ENCODE assay signal across 17 cellular contexts in genomic region chr1:22815043-22815365, GRCh38.
"Had no signal": no experiment of that assay in that cellular context is flagged by ENCODE, and none has a peak within 500 bp of the region (broad histone marks: within the 10 kb centered on the region; RNA-seq: fewer than 3 reads in every experiment).

No MANE protein-coding gene starts in this region.

- H3K27me3 Mint-ChIP-seq: activated CD4-positive, alpha-beta memory T cell treated with anti-CD3 and anti-CD28 coated beads, Interleukin-2, amount 10 ng/mL, durations not matched to agents 7 days and 5 days had no signal

- H3K9me2 ChIP-seq: SK-N-SH had no signal

- H3K27ac ChIP-seq: gastrocnemius medialis, left ventricle myocardium inferior, spleen, upper lobe of right lung had no signal

- H3K4me3 Mint-ChIP-seq: activated B cell treated with CpG ODN at 0.5 μM for 24 hours; activated CD4-positive, alpha-beta memory T cell treated with anti-CD3 and anti-CD28 coated beads, Interleukin-2, amount 10 ng/mL, durations not matched to agents 7 days and 5 days; activated T-cell treated with anti-CD3 and anti-CD28 coated beads, Interleukin-2, amount 50 U/mL, for 24 hours; central memory CD8-positive, alpha-beta T cell; stimulated activated naive B cell treated with anti-CD40 and anti-IgM and Interleukin-4, amounts not matched to agents 10 μg/mL and 1 μg/mL and 100 μg/mL, for 72 hours; T-helper 2 cell treated with Interferon-gamma antibody and Interleukin-4, amounts not matched to agents 5 μg/mL and 100 μg/mL, for 36 hours had no signal

- DNase-seq: activated B cell treated with CpG ODN at 0.5 μM for 24 hours; activated CD4-positive, alpha-beta memory T cell treated with anti-CD3 and anti-CD28 coated beads, Interleukin-2, amount 10 ng/mL, durations not matched to agents 7 days and 5 days; activated CD4-positive, alpha-beta T cell treated with anti-CD3 and anti-CD28 coated beads for 48 hours; activated naive CD4-positive, alpha-beta T cell treated with Interleukin-2 at 50 U/mL for 16 hours; activated T-cell treated with anti-CD3 and anti-CD28 coated beads, Interleukin-2, amount 50 U/mL, for 24 hours; gastrocnemius medialis; mammary epithelial cell; stimulated activated naive B cell treated with anti-CD40 and anti-IgM and Interleukin-4, amounts not matched to agents 10 μg/mL and 1 μg/mL and 100 μg/mL, for 72 hours had no signal

- H3K4me1 ChIP-seq: gastrocnemius medialis, spleen, upper lobe of right lung had no signal

- ATAC-seq: gastrocnemius medialis had no signal

- H3K36me3 Mint-ChIP-seq: stimulated activated naive B cell treated with anti-CD40 and anti-IgM and Interleukin-4, amounts not matched to agents 10 μg/mL and 1 μg/mL and 100 μg/mL, for 72 hours had no signal

- H3K4me3 ChIP-seq: coronary artery, gastrocnemius medialis, heart left ventricle, left ventricle myocardium inferior, spleen, upper lobe of right lung had no signal

- H3K27me3 ChIP-seq: gastrocnemius medialis, heart left ventricle, upper lobe of right lung had no signal

- H3K4me1 Mint-ChIP-seq: activated B cell treated with CpG ODN at 0.5 μM for 24 hours; activated CD4-positive, alpha-beta memory T cell treated with anti-CD3 and anti-CD28 coated beads, Interleukin-2, amount 10 ng/mL, durations not matched to agents 7 days and 5 days; central memory CD8-positive, alpha-beta T cell had no signal

- H3K9ac ChIP-seq: SK-N-SH had no signal

- H3K9me3 ChIP-seq: gastrocnemius medialis, heart left ventricle, left ventricle myocardium inferior, SK-N-SH, spleen, upper lobe of right lung had no signal

- H3K36me3 ChIP-seq: gastrocnemius medialis, heart left ventricle, left ventricle myocardium inferior, spleen, upper lobe of right lung had no signal

- H3K4me2 ChIP-seq: SK-N-SH had no signal

- H3K27ac Mint-ChIP-seq: activated B cell treated with CpG ODN at 0.5 μM for 24 hours; activated CD4-positive, alpha-beta memory T cell treated with anti-CD3 and anti-CD28 coated beads, Interleukin-2, amount 10 ng/mL, durations not matched to agents 7 days and 5 days; activated T-cell treated with anti-CD3 and anti-CD28 coated beads, Interleukin-2, amount 50 U/mL, for 24 hours; activated T-helper 2 cell treated with anti-CD3 and anti-CD28 coated beads, Interferon-gamma antibody, Interleukin-2, Interleukin-4, amounts not matched to agents 10 μg/mL and 5 μg/mL and 100 μg/mL, durations not matched to agents 14 hours and 24 hours and 36 hours; stimulated activated naive B cell treated with anti-CD40 and anti-IgM and Interleukin-4, amounts not matched to agents 10 μg/mL and 1 μg/mL and 100 μg/mL, for 72 hours; T-helper 2 cell treated with Interferon-gamma antibody and Interleukin-4, amounts not matched to agents 5 μg/mL and 100 μg/mL, for 36 hours had no signal

- H3K9me3 Mint-ChIP-seq: activated B cell treated with CpG ODN at 0.5 μM for 24 hours; activated CD4-positive, alpha-beta memory T cell treated with anti-CD3 and anti-CD28 coated beads, Interleukin-2, amount 10 ng/mL, durations not matched to agents 7 days and 5 days; activated T-cell treated with anti-CD3 and anti-CD28 coated beads, Interleukin-2, amount 50 U/mL, for 24 hours; activated T-helper 2 cell treated with anti-CD3 and anti-CD28 coated beads, Interferon-gamma antibody, Interleukin-2, Interleukin-4, amounts not matched to agents 10 μg/mL and 5 μg/mL and 100 μg/mL, durations not matched to agents 14 hours and 24 hours and 36 hours; central memory CD8-positive, alpha-beta T cell; stimulated activated naive B cell treated with anti-CD40 and anti-IgM and Interleukin-4, amounts not matched to agents 10 μg/mL and 1 μg/mL and 100 μg/mL, for 72 hours; T-helper 2 cell treated with Interferon-gamma antibody and Interleukin-4, amounts not matched to agents 5 μg/mL and 100 μg/mL, for 36 hours had no signal
